Comparison of ENCODE assay signal across 26 cellular contexts in genomic region chr2:50863856-50864255, GRCh38.
DNase-seq lines count a peak whose midpoint lies in the region; ATAC-seq, FAIRE-seq and TF ChIP-seq lines count a peak whose summit lies in the region.
"Had no signal": no experiment of that assay in that cellular context is flagged by ENCODE, and none has a peak within 500 bp of the region (broad histone marks: within the 10 kb centered on the region; RNA-seq: fewer than 3 reads in every experiment).

No MANE protein-coding gene starts in this region.

- no peak overlapping the region for H2AFZ ChIP-seq in HepG2 (ENCODE audit: low read length)

- H3K27me3 ChIP-seq in HepG2 (ENCODE audit: control insufficient read depth in 1 of 2, insufficient read depth in 2 of 2, low read length in 2 of 2) = no peaks in the 10 kb centered on the region
- H3K27me3 ChIP-seq: colonic mucosa, foreskin keratinocyte, pancreas, upper lobe of right lung had no signal

- H3K79me2 ChIP-seq in HepG2 (ENCODE audit: insufficient read depth, low read length) = no peaks in the 10 kb centered on the region

- no peak for TF ChIP-seq EP300 in HepG2 (IDR thresholded peaks at IDR 0.05; ENCODE audit: low read depth in 2 of 2, low read length in 2 of 2)
- TF ChIP-seq EP300 in HepG2 (CRISPR knock-in tag; IDR thresholded peaks at IDR 0.05; ENCODE audit: borderline replicate concordance) = no peak

- H3K9ac ChIP-seq in HepG2 (ENCODE audit: insufficient read depth, low read depth, low read length) = no peak overlapping the region

- intact Hi-C loops in HepG2 (cut with micrococcal nuclease; ENCODE audit: unreplicated experiment) = no loop called here
- intact Hi-C loops in left colon (cut with DNase I, micrococcal nuclease) = no loop called here

- CTCF ChIA-PET in HepG2 (lab: Yijun Ruan, JAX; ENCODE audit: low intra/inter-chr PET ratio, low total read pairs) = no interaction called here

- in situ Hi-C loops in HepG2 (cut with HindIII; ENCODE audit: extremely low pct_ligation_motif_present, low pct_unique_long_range_greater_than_20kb) = no loop called here

- no peaks in the 10 kb centered on the region for H3K36me3 ChIP-seq in HepG2 (replicated peaks in 1 of 2; ENCODE audit: control insufficient read depth in 1 of 2, insufficient read depth in 2 of 2, low read length in 2 of 2)
- H3K36me3 ChIP-seq: colonic mucosa, left ventricle myocardium inferior, pancreas, upper lobe of right lung had no signal

- whole genome bisulfite sequencing in HepG2 (ENCODE audit: low lambda C conversion rate) = 5% methylated on average over 2 of the region's 2 CpGs

- H3K4me2 ChIP-seq in HepG2 (ENCODE audit: low read depth, low read length) = no peak overlapping the region
- H3K4me2 ChIP-seq: smooth muscle cell had no signal

- no peak overlapping the region for H3K4me3 ChIP-seq in HepG2 (replicated peaks in 1 of 3; ENCODE audit: insufficient read depth in 1 of 3, low read depth in 2 of 3, low read length in 3 of 3)
- H3K4me3 ChIP-seq: colonic mucosa, left ventricle myocardium inferior, pancreas, smooth muscle cell, upper lobe of right lung had no signal

- ATAC-seq in HepG2 (no peak), left colon (no peak), GM18868 (IDR thresholded peaks at IDR 0.05; ENCODE audit: unreplicated experiment) (no peak)
- ATAC-seq: foreskin keratinocyte; naive thymus-derived CD8-positive, alpha-beta T cell; upper lobe of right lung had no signal

- H4K20me1 ChIP-seq in HepG2 (ENCODE audit: insufficient read depth, low read length) = no peaks in the 10 kb centered on the region

- no peak overlapping the region for H3K27ac ChIP-seq in HepG2 (ENCODE audit: extremely low read length, insufficient read depth, low read length)
- H3K27ac ChIP-seq: colonic mucosa, foreskin keratinocyte, left ventricle myocardium inferior, pancreas, upper lobe of right lung had no signal

- POLR2A ChIA-PET in HepG2 (lab: Yijun Ruan, JAX) = no interaction called here

- no peak for TF ChIP-seq POLR2A in HepG2 (IDR thresholded peaks at IDR 0.05; ENCODE audit: insufficient read depth in 1 of 2, low read depth in 2 of 2, low read length in 2 of 2)

- no peak for FAIRE-seq in HepG2 (lab: Jason Lieb, UNC)
- FAIRE-seq: pancreas had no signal

- DNase-seq in NCI-H1105 treated with DMSO at 0.1 percent for 48 hours (lab: John Stamatoyannopoulos, UW) (peak; percentile 37), NCI-H1105 (lab: John Stamatoyannopoulos, UW) (no peak), NCI-H146 (lab: John Stamatoyannopoulos, UW) (peak; percentile 74), NCI-H748 (lab: John Stamatoyannopoulos, UW; ENCODE audit: unreplicated experiment) (peak; percentile 70), left kidney (ENCODE audit: low read depth, low spot score) (peak; percentile 48), HepG2 (ENCODE audit: low spot score) (no peak), left colon (no peak)
- DNase-seq: activated B cell treated with CpG ODN at 0.5 μM for 24 hours; activated naive CD4-positive, alpha-beta T cell treated with anti-CD3 and anti-CD28 coated beads, Interleukin-2, amount 10 ng/mL, durations not matched to agents 7 days and 5 days; amygdala; CD4-positive, alpha-beta T cell; colonic mucosa; effector memory CD4-positive, alpha-beta T cell; foreskin keratinocyte; GF-D8; hypothalamus; KG1; left ventricle myocardium inferior; midbrain; naive thymus-derived CD8-positive, alpha-beta T cell; NCI-H446 treated with DMSO at 0.1 percent for 48 hours; pancreas; stimulated activated CD4-positive, alpha-beta T cell treated with anti-CD3 and anti-CD28 coated beads, Interleukin-2, amount 100 ng/mL, for 24 hours; upper lobe of right lung had no signal

- H3K4me1 ChIP-seq in HepG2 (ENCODE audit: insufficient read depth, low read length) = no peaks in the 10 kb centered on the region
- H3K4me1 ChIP-seq: colonic mucosa, foreskin keratinocyte, left ventricle myocardium inferior, pancreas, upper lobe of right lung had no signal

- BruUV-seq in HepG2 (replicated peaks; lab: Mats Ljungman, UMichigan) = no TSS peak

- no peak for TF ChIP-seq CTCF in HepG2 (CRISPR knock-in tag; IDR thresholded peaks at IDR 0.05)

- no peak for TF ChIP-seq RAD21 in HepG2 (CRISPR knock-in tag; IDR thresholded peaks at IDR 0.05)

- no peaks in the 10 kb centered on the region for H3K9me3 ChIP-seq in HepG2 (ENCODE audit: low read length)
- H3K9me3 ChIP-seq: colonic mucosa, left ventricle myocardium inferior, pancreas, upper lobe of right lung had no signal

TF ChIP-seq in HepG2, 621 proteins besides CTCF, POLR2A, EP300 and RAD21:
- TF ChIP-seq HMG20A (CRISPR knock-in tag; IDR thresholded peaks at IDR 0.05; ENCODE audit: borderline replicate concordance) (no peak), ELF4 (CRISPR knock-in tag; IDR thresholded peaks at IDR 0.05; ENCODE audit: borderline replicate concordance) (no peak), ZNF570 (CRISPR knock-in tag; IDR thresholded peaks at IDR 0.05; ENCODE audit: borderline replicate concordance) (no peak), ZNF746 (CRISPR knock-in tag; IDR thresholded peaks at IDR 0.05) (no peak), SP140L (CRISPR knock-in tag; IDR thresholded peaks at IDR 0.05; ENCODE audit: borderline replicate concordance) (no peak), ZNF547 (CRISPR knock-in tag; IDR thresholded peaks at IDR 0.05) (no peak), ZNF816 (CRISPR knock-in tag; IDR thresholded peaks at IDR 0.05; ENCODE audit: borderline replicate concordance) (no peak), SKI (IDR thresholded peaks at IDR 0.05; ENCODE audit: partially characterized antibody) (no peak), TFE3 (CRISPR knock-in tag; IDR thresholded peaks at IDR 0.05) (no peak), MATR3 (CRISPR knock-in tag; IDR thresholded peaks at IDR 0.05) (no peak), NFYC (CRISPR knock-in tag; IDR thresholded peaks at IDR 0.05) (no peak), ZNF354B (CRISPR knock-in tag; IDR thresholded peaks at IDR 0.05) (no peak), THAP7 (CRISPR knock-in tag; IDR thresholded peaks at IDR 0.05) (no peak), ETV6 (CRISPR knock-in tag; conservative IDR thresholded peaks at IDR 0.05) (no peak), E2F2 (CRISPR knock-in tag; IDR thresholded peaks at IDR 0.05; ENCODE audit: borderline replicate concordance) (no peak), THAP8 (CRISPR knock-in tag; IDR thresholded peaks at IDR 0.05; ENCODE audit: borderline replicate concordance) (no peak)

Comparison
In these comparisons a context has a peak if more than half of its experiments do, and no peak if none do; other contexts are left out.
1. DNase-seq: peak in NCI-H1105 treated with DMSO at 0.1 percent for 48 hours (single experiment), NCI-H146 (single experiment), NCI-H748 (single experiment) and left kidney (single experiment); none in NCI-H1105 (single experiment), HepG2 (single experiment) and left colon (0 of 2).